Comparison of ENCODE assay signal across 8 cellular contexts in the genomic region with DNA sequence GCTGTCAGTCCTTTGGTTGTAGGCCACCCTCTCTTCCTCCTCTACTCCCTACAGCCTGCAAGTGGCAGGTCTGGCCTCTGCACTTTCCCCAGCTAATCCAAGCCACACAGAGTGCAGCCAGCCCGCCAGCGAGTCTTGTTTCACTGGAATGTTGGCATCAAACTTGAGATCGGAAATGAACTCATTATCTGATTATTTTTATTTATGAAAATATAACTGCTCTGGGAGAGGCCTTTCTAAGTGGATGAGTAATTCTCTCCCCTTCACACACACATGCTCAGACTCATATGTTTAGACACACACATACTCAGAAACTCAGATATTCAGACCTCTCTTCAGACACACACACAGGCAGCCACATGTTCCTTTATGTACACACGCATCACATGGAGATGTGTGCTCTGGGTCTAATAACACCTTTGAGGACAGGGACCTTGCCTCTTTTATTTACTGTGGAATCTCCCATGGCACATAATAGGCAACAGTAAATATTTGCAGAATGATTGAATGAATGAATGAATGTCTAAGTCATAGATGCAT.
A peak's percentile ranks its signal among the peaks of the same experiment; 100 is the strongest.
DNase-seq lines count a peak whose midpoint lies in the region; ATAC-seq, FAIRE-seq and TF ChIP-seq lines count a peak whose summit lies in the region.
"Had no signal": no experiment of that assay in that cellular context is flagged by ENCODE, and none has a peak within 500 bp of the region (broad histone marks: within the 10 kb centered on the region; RNA-seq: fewer than 3 reads in every experiment).

No MANE protein-coding gene starts in this region.

- DNase-seq in M059J (ENCODE audit: low read depth) (peak; percentile 98), caudate nucleus (lab: John Stamatoyannopoulos, UW) (no peak), right lobe of liver (no peak), upper lobe of right lung (no peak), GM12891 (ENCODE audit: insufficient read length, low spot score) (no peak)
- DNase-seq: NCI-H526 had no signal

- ATAC-seq in right lobe of liver (peak; percentile 29 to 69 (median 51)), upper lobe of right lung (peak; percentile 58), HG03354 (IDR thresholded peaks at IDR 0.05; ENCODE audit: poor library complexity, severe bottlenecking, unreplicated experiment) (no peak), HG02981 (IDR thresholded peaks at IDR 0.05; ENCODE audit: unreplicated experiment) (no peak)

- TF ChIP-seq CTCF in right lobe of liver (IDR thresholded peaks at IDR 0.05) = no peak
- TF ChIP-seq CTCF in upper lobe of right lung (IDR thresholded peaks at IDR 0.05) = no peak

- 42% methylated on average over 4 of the region's 4 CpGs for WGBS in right lobe of liver (ENCODE audit: insufficient coverage, low coverage, low lambda C conversion rate, missing lambda C conversion rate)

- no peaks in the 10 kb centered on the region for H3K9me3 ChIP-seq in right lobe of liver
- no peaks in the 10 kb centered on the region for H3K9me3 ChIP-seq in upper lobe of right lung

- H3K27ac ChIP-seq in caudate nucleus (ENCODE audit: low read depth, low read length) = peak overlapping the region; percentile 52
- peak overlapping the region in 1 of 3 donors; percentile 28 for H3K27ac ChIP-seq in right lobe of liver
- H3K27ac ChIP-seq in upper lobe of right lung = peak overlapping the region; percentile 78

- no peak for TF ChIP-seq POLR2A in right lobe of liver (IDR thresholded peaks at IDR 0.05)
- no peak for TF ChIP-seq POLR2A in GM12891 (IDR thresholded peaks at IDR 0.05; ENCODE audit: low read depth, low read length)

- intact Hi-C loops in right lobe of liver (cut with DNase I) (no loop called here), upper lobe of right lung (cut with DNase I) (no loop called here)

- no peak for FAIRE-seq in GM12891 (lab: Jason Lieb, UNC)

- H3K4me1 ChIP-seq in right lobe of liver (no peaks in the 10 kb centered on the region), upper lobe of right lung (peaks cover 51% of the 10 kb centered on the region)

- no peaks in the 10 kb centered on the region for H3K27me3 ChIP-seq in right lobe of liver
- no peaks in the 10 kb centered on the region for H3K27me3 ChIP-seq in upper lobe of right lung

- no peak overlapping the region for H3K4me3 ChIP-seq in right lobe of liver
- H3K4me3 ChIP-seq in upper lobe of right lung = no peak overlapping the region

- H3K36me3 ChIP-seq in right lobe of liver (no peaks in the 10 kb centered on the region), upper lobe of right lung (no peaks in the 10 kb centered on the region)

TF ChIP-seq in GM12891, 5 proteins besides CTCF, POLR2A, EP300 and RAD21:
- TF ChIP-seq POU2F2 (IDR thresholded peaks at IDR 0.05; ENCODE audit: low read depth, low read length) (no peak), PAX5 (IDR thresholded peaks at IDR 0.05; ENCODE audit: insufficient read depth, low read length, severe bottlenecking) (no peak), POLR2AphosphoS5 (IDR thresholded peaks at IDR 0.05; ENCODE audit: low read depth, low read length) (no peak), SPI1 (IDR thresholded peaks at IDR 0.05; ENCODE audit: low read depth, low read length) (no peak), TAF1 (IDR thresholded peaks at IDR 0.05; ENCODE audit: low read depth, low read length) (no peak)

Comparison
In these comparisons a context has a peak if more than half of its experiments do, and no peak if none do; other contexts are left out.
1. ATAC-seq: peak in right lobe of liver (4 of 4) and upper lobe of right lung (single experiment); none in HG03354 (single experiment) and HG02981 (single experiment).